In genomic region chr19:38733241-38733492, GRCh38 we compare ENCODE assay signal across 1 cellular context.
A peak's percentile ranks its signal among the peaks of the same experiment; 100 is the strongest.
TF ChIP-seq lines count a peak whose summit lies in the region.

No MANE protein-coding gene starts in this region.

TF ChIP-seq in HEK293, 187 proteins besides CTCF, POLR2A, EP300 and RAD21 (continued from another document):
- 0 out of 2 replicates have a peak, but pooled peaks have one; percentile 6 for TF ChIP-seq KLF8 (tag by site-specific recombination; IDR thresholded peaks at IDR 0.05)
- TF ChIP-seq YY2 (tag by site-specific recombination; IDR thresholded peaks at IDR 0.05): 0 out of 2 replicates have a peak, but pooled peaks have one; percentile 22
- no peak for TF ChIP-seq ZNF350 (tag by site-specific recombination; IDR thresholded peaks at IDR 0.05)
- no peak for TF ChIP-seq ZFP37 (tag by site-specific recombination; IDR thresholded peaks at IDR 0.05)
- TF ChIP-seq ZBTB26 (tag by site-specific recombination; optimal IDR thresholded peaks at IDR 0.05): no peak
- TF ChIP-seq ZIC2 (tag by site-specific recombination; IDR thresholded peaks at IDR 0.05): no peak
- TF ChIP-seq ZNF629 (tag by site-specific recombination; IDR thresholded peaks at IDR 0.05): no peak
- no peak for TF ChIP-seq ZNF16 (tag by site-specific recombination; IDR thresholded peaks at IDR 0.05; ENCODE audit: low read depth)
- TF ChIP-seq ZNF133 (tag by site-specific recombination; IDR thresholded peaks at IDR 0.05): no peak
